ENCODE assay signal across 9 cellular contexts in the genomic region with DNA sequence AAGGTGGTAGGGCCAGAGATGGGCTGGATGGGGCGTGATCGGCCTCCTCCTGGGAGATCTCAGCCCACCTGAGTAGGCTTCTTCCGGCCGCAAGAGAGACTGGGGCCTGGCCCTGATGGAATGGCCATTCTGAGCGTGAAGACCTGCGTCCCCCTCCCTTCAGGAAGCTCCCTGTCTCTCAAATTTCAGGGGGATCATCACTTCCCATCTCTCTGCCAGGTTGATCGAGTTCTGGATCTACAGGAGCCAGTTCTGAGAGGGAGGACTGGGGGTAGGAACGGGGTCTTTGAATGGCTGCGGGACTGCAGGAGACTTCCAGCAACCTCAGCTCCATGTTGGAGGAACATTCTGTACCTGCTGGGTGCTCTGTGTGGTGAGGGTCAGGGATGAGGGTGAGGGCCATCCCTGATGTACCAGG. TPM values are rescaled to one million over a fixed set of nuclear protein-coding genes. Genes with fewer than 3 reads are reported as not detected.
DNase-seq lines count a peak whose midpoint lies in the region; ATAC-seq, FAIRE-seq and TF ChIP-seq lines count a peak whose summit lies in the region.
"Had no signal": no experiment of that assay in that cellular context is flagged by ENCODE, and none has a peak within 500 bp of the region (broad histone marks: within the 10 kb centered on the region; RNA-seq: fewer than 3 reads in every experiment).

No MANE protein-coding gene starts in this region.

- H2AFZ ChIP-seq in GM12878 (ENCODE audit: control insufficient read depth, low read depth, low read length), result peak overlapping the region; percentile 85

- DNase-seq in heart right ventricle (no peak), Right ventricle myocardium inferior (ENCODE audit: missing footprints) (no peak), GM12878 (ENCODE audit: low read depth, low spot score) (peak; percentile 41), vagina (ENCODE audit: extremely low spot score in 2 of 2) (no peak), ureter (ENCODE audit: low spot score) (no peak), H54 (ENCODE audit: insufficient read length, low spot score) (no peak)
- DNase-seq: KG1 had no signal

- no peak for ATAC-seq in heart right ventricle
- no peak for ATAC-seq in Right ventricle myocardium inferior
- no peak for ATAC-seq in GM12878
- ATAC-seq in HG02588 (IDR thresholded peaks at IDR 0.05; ENCODE audit: unreplicated experiment), result no peak

- POLR2A ChIA-PET in GM12878 (lab: Charles Lee), result interaction anchor here (0.7 to 1.0 kb wide), 2 partner anchors 15 to 173 kb away, joined by 3 to 5 read pairs; no protein-coding TSS in a partner anchor

- TF ChIP-seq CTCF in heart right ventricle (IDR thresholded peaks at IDR 0.05) (no peak), GM12878 (IDR thresholded peaks at IDR 0.05 in 2 of 3, conservative IDR thresholded peaks at IDR 0.05 in 1 of 3; ENCODE audit: control insufficient read depth in 2 of 3, extremely low read depth in 1 of 3, insufficient read depth in 1 of 3, low read depth in 3 of 3, low read length in 3 of 3) (no peak), vagina (IDR thresholded peaks at IDR 0.05) (no peak)

- H3K27ac ChIP-seq in heart right ventricle (peak overlapping the region in 9 of 10 donors; percentile 38 to 76 (median 55)), GM12878 (ENCODE audit: control insufficient read depth, insufficient read depth) (peak overlapping the region; percentile 40; the same call in 1 of the 2 replicates), mesodermal cell (ENCODE audit: low read depth, low read length, severe bottlenecking) (no peak overlapping the region), vagina (peak overlapping the region; percentile 81)

- TF ChIP-seq EP300 in GM12878 (IDR thresholded peaks at IDR 0.05; ENCODE audit: borderline replicate concordance in 1 of 2, control insufficient read depth in 1 of 2, low read depth in 2 of 2, low read length in 2 of 2), result no peak

- H3K36me3 ChIP-seq in heart right ventricle, result no peaks in the 10 kb centered on the region
- H3K36me3 ChIP-seq in GM12878 (ENCODE audit: control insufficient read depth in 2 of 2, insufficient read depth in 2 of 2, low read length in 1 of 2), result no peaks in the 10 kb centered on the region
- H3K36me3 ChIP-seq in mesodermal cell (ENCODE audit: control insufficient read depth, insufficient read depth, low read length), result no peaks in the 10 kb centered on the region
- no peaks in the 10 kb centered on the region for H3K36me3 ChIP-seq in vagina

- 0 out of 2 replicates have a peak overlapping the region, but pooled peaks have one; percentile 32 for H3K9ac ChIP-seq in GM12878 (ENCODE audit: control insufficient read depth, insufficient read depth, low read length)

- no peaks in the 10 kb centered on the region for H3K79me2 ChIP-seq in GM12878 (ENCODE audit: control insufficient read depth, insufficient read depth, low read length)

- no peaks in the 10 kb centered on the region for H3K9me3 ChIP-seq in heart right ventricle
- no peaks in the 10 kb centered on the region for H3K9me3 ChIP-seq in GM12878 (replicated peaks; ENCODE audit: control insufficient read depth, insufficient read depth, low read length)
- no peaks in the 10 kb centered on the region for H3K9me3 ChIP-seq in mesodermal cell (ENCODE audit: control insufficient read depth, low read length)
- no peaks in the 10 kb centered on the region for H3K9me3 ChIP-seq in vagina

- H3K4me3 ChIP-seq in heart right ventricle, result peak overlapping the region in 9 of 10 donors; percentile 35 to 53 (median 50)
- H3K4me3 ChIP-seq in GM12878, result peak overlapping the region; percentile 76
- peak overlapping the region; percentile 33 for H3K4me3 ChIP-seq in mesodermal cell (ENCODE audit: extremely low read depth, insufficient read depth, low read length, poor library complexity, severe bottlenecking)
- H3K4me3 ChIP-seq in vagina, result peak overlapping the region; percentile 35 to 40

- no TSS peak for BruUV-seq in GM12878 (replicated peaks; lab: Mats Ljungman, UMichigan)

- TF ChIP-seq RAD21 in GM12878 (IDR thresholded peaks at IDR 0.05; ENCODE audit: insufficient read depth, low read depth, low read length), result no peak

- no peak; the same call in 1 of the 2 replicates for TF ChIP-seq POLR2A in GM12878 (IDR thresholded peaks at IDR 0.05; ENCODE audit: low read depth, low read length)
- no peak for TF ChIP-seq POLR2A in vagina (IDR thresholded peaks at IDR 0.05)
- no peak for TF ChIP-seq POLR2A in H54 (IDR thresholded peaks at IDR 0.05; ENCODE audit: low read depth, low read length)

- peaks cover 0 to 31% (median 11%) of the 10 kb centered on the region in 9 donors for H3K4me1 ChIP-seq in heart right ventricle
- H3K4me1 ChIP-seq in GM12878 (ENCODE audit: control insufficient read depth, insufficient read depth, low read length), result peaks cover 3% of the 10 kb centered on the region; the same call in 1 of the 2 replicates
- H3K4me1 ChIP-seq in mesodermal cell (ENCODE audit: control insufficient read depth, insufficient read depth, low read length, poor library complexity, severe bottlenecking), result peaks cover 11% of the 10 kb centered on the region
- H3K4me1 ChIP-seq in vagina, result peaks cover 8% of the 10 kb centered on the region

- H3K27me3 ChIP-seq in heart right ventricle, result no peaks in the 10 kb centered on the region
- H3K27me3 ChIP-seq in GM12878 (replicated peaks in 1 of 2; ENCODE audit: control insufficient read depth in 2 of 2, insufficient read depth in 2 of 2, low read length in 1 of 2), result no peaks in the 10 kb centered on the region
- H3K27me3 ChIP-seq in vagina, result no peaks in the 10 kb centered on the region

- SMC1A ChIA-PET in GM12878 (lab: Charles Lee; ENCODE audit: uncharacterized antibody, unreplicated experiment), result no interaction called here

- CTCF ChIA-PET in GM12878 (lab: Yijun Ruan, JAX), result interaction anchor here (1.0 to 8.3 kb wide), 4 partner anchors 14 to 81 kb away, joined by 3 to 120 read pairs (median 51); a partner anchor contains a TSS

- RAD21 ChIA-PET in GM12878 (lab: Charles Lee; ENCODE audit: unreplicated experiment), result interaction anchor here (0.9 to 2.4 kb wide), 5 partner anchors 16 to 58 kb away, joined by 3 to 7 read pairs (median 4); a partner anchor contains a TSS

- in situ Hi-C loops in GM12878 (cut with MboI), result no loop called here

- WGBS in heart right ventricle, 2 donors, result 29 to 33% methylated on average over 9 of the region's 9 CpGs
- WGBS in GM12878 (ENCODE audit: insufficient coverage, insufficient replicate concordance, low lambda C conversion rate, missing lambda C conversion rate), result 29% methylated on average over 9 of the region's 9 CpGs
- 29 to 43% methylated on average over 6 to 8 of the region's 9 CpGs for WGBS in mesodermal cell (ENCODE audit: insufficient coverage in 2 of 2), 2 experiments

- no peaks in the 10 kb centered on the region for H4K20me1 ChIP-seq in GM12878 (ENCODE audit: control insufficient read depth, insufficient read depth)

- intact Hi-C loops in heart right ventricle (cut with DNase I), result loop anchor here in 4 of 10 donors (1.0 to 10.0 kb wide), 5 partner anchors 19 to 199 kb away; a partner anchor contains a TSS
- intact Hi-C loops in Right ventricle myocardium inferior (cut with DNase I), result loop anchor here (10.0 kb wide), 1 partner anchor 199 kb away; no protein-coding TSS in a partner anchor
- intact Hi-C loops in GM12878 (cut with micrococcal nuclease; ENCODE audit: unreplicated experiment), result no loop called here
- intact Hi-C loops in vagina (cut with DNase I), result no loop called here

- FAIRE-seq in GM12878 (lab: Jason Lieb, UNC), result no peak
- FAIRE-seq in H54 (lab: Jason Lieb, UNC), result no peak

- H3K4me2 ChIP-seq in GM12878 (ENCODE audit: control insufficient read depth, insufficient read depth), result peak overlapping the region; percentile 99

RNA-seq across cellular contexts. Expression of a gene that starts 9.3 kb away (rescaled TPM):
- 1 to 10 TPM in 1 of 10 donors, under 1 TPM in 4, not detected in 5; 0.15 to 1.3 (median 0.57) TPM for total RNA-seq in heart right ventricle
- under 1 TPM in 1 of 2 donors, not detected in 1; 0.06 TPM for polyA plus RNA-seq in heart right ventricle
- 1.4 TPM for total RNA-seq in Right ventricle myocardium inferior
- not detected in 2 replicates for total RNA-seq in GM12878 (2013; cell fraction: nucleolus; rRNA removed)
- not detected in 2 replicates for total RNA-seq in GM12878 (2014; rRNA removed)
- total RNA-seq in GM12878 (2014; rRNA removed; fragmentation: Illumina TruSeq; extraction: Trizol), result not detected in 2 replicates
- not detected in 2 replicates for total RNA-seq in GM12878 (2021)
- not detected for polyA plus RNA-seq in GM12878 (2011; ENCODE audit: low read depth)
- polyA plus RNA-seq in GM12878 (2011; rRNA removed), result 0.11 and 0.33 TPM in 2 replicates
- polyA plus RNA-seq in GM12878 (2011; cell fraction: cytosol; rRNA removed), result 0.16 and 0.22 TPM in 2 replicates
- 0.09 and 0.13 TPM in 2 replicates for polyA plus RNA-seq in GM12878 (2011; cell fraction: nucleus; rRNA removed)
- 0.07 TPM in 1 of 2 replicates, not detected in the other for polyA plus RNA-seq in GM12878 (2012)
- not detected in 2 replicates for polyA plus RNA-seq in GM12878 (2014; fragmentation: Illumina TruSeq; extraction: Trizol)
- polyA plus RNA-seq in GM12878 (2014; fragmentation: Nextera tagmentation; extraction: Ambion mirVana), result under 1 TPM in 1 of 2 experiments, not detected in 1; 0.04 TPM
- polyA plus RNA-seq in GM12878 (2014; rRNA removed), result not detected in 2 replicates
- polyA plus RNA-seq in GM12878 (2016; fragmentation: Nextera tagmentation; extraction: Ambion mirVana), result not detected
- polyA minus RNA-seq in GM12878 (2011; rRNA and poly(A)+ RNA removed), result 0.46 TPM in 1 of 2 replicates, not detected in the other
- polyA minus RNA-seq in GM12878 (2011; cell fraction: cytosol; rRNA and poly(A)+ RNA removed), result not detected in 2 replicates
- polyA minus RNA-seq in GM12878 (2011; cell fraction: nucleus; rRNA and poly(A)+ RNA removed), result not detected in 2 replicates
- not detected for polyA plus RNA-seq in mesodermal cell (2013, experiment 1 of 2)
- not detected for polyA plus RNA-seq in mesodermal cell (2013, experiment 2 of 2)
- total RNA-seq in vagina, result 0.74 TPM
- 2.4 TPM for total RNA-seq in ureter

RNA-seq across cellular contexts. Expression of a gene that starts 25.9 kb away (rescaled TPM):
- total RNA-seq in heart right ventricle (not detected), Right ventricle myocardium inferior (not detected), GM12878 (2014; rRNA removed) (not detected in 2 replicates), GM12878 (2014; rRNA removed; fragmentation: Illumina TruSeq; extraction: Trizol) (not detected in 2 replicates), GM12878 (2021) (not detected in 2 replicates), vagina (not detected), ureter (not detected)
- polyA plus RNA-seq in heart right ventricle (not detected), GM12878 (2011; rRNA removed) (not detected in 2 replicates), GM12878 (2014; fragmentation: Illumina TruSeq; extraction: Trizol) (not detected in 2 replicates), GM12878 (2014; fragmentation: Nextera tagmentation; extraction: Ambion mirVana) (not detected), GM12878 (2014; rRNA removed) (0.13 TPM in 1 of 2 replicates, not detected in the other), GM12878 (2016; fragmentation: Nextera tagmentation; extraction: Ambion mirVana) (not detected)
- not detected in 2 replicates for total RNA-seq in GM12878 (2013; cell fraction: nucleolus; rRNA removed)
- polyA plus RNA-seq in GM12878 (2011; ENCODE audit: low read depth), result not detected
- polyA plus RNA-seq in GM12878 (2011; cell fraction: cytosol; rRNA removed), result 0.12 TPM in 1 of 2 replicates, not detected in the other
- polyA plus RNA-seq in GM12878 (2011; cell fraction: nucleus; rRNA removed), result not detected in 2 replicates
- polyA plus RNA-seq in GM12878 (2012), result not detected in 2 replicates
- polyA minus RNA-seq in GM12878 (2011; rRNA and poly(A)+ RNA removed), result not detected in 2 replicates
- not detected in 2 replicates for polyA minus RNA-seq in GM12878 (2011; cell fraction: cytosol; rRNA and poly(A)+ RNA removed)
- polyA minus RNA-seq in GM12878 (2011; cell fraction: nucleus; rRNA and poly(A)+ RNA removed), result not detected in 2 replicates
- not detected for polyA plus RNA-seq in mesodermal cell (2013, experiment 1 of 2)
- not detected for polyA plus RNA-seq in mesodermal cell (2013, experiment 2 of 2)

RNA-seq across cellular contexts. Expression of a gene that starts 26.1 kb away (rescaled TPM):
- total RNA-seq in heart right ventricle (10 to 100 TPM; 33.5 to 94.3 (median 66.8) TPM), Right ventricle myocardium inferior (34.7 TPM), GM12878 (2014; rRNA removed) (51.5 and 53.3 TPM in 2 replicates), GM12878 (2014; rRNA removed; fragmentation: Illumina TruSeq; extraction: Trizol) (48.5 and 58.0 TPM in 2 replicates), GM12878 (2021) (49.4 and 56.0 TPM in 2 replicates), vagina (42.7 TPM), ureter (147 TPM)
- polyA plus RNA-seq in heart right ventricle (10 to 100 TPM; 51.4 to 56.3 TPM), GM12878 (2011; rRNA removed) (62.0 and 98.1 TPM in 2 replicates), GM12878 (2014; fragmentation: Illumina TruSeq; extraction: Trizol) (45.5 and 51.3 TPM in 2 replicates), GM12878 (2014; fragmentation: Nextera tagmentation; extraction: Ambion mirVana) (10 to 100 TPM in 1 of 2 experiments, 1 to 10 TPM in 1; 8.8 to 21.1 TPM), GM12878 (2014; rRNA removed) (50.3 and 53.0 TPM in 2 replicates), GM12878 (2016; fragmentation: Nextera tagmentation; extraction: Ambion mirVana) (10 to 100 TPM in 1 of 2 experiments, 1 to 10 TPM in 1; 9.6 to 12.5 TPM)
- 129 and 143 TPM in 2 replicates for total RNA-seq in GM12878 (2013; cell fraction: nucleolus; rRNA removed)
- 59.3 TPM for polyA plus RNA-seq in GM12878 (2011; ENCODE audit: low read depth)
- polyA plus RNA-seq in GM12878 (2011; cell fraction: cytosol; rRNA removed), result 109 and 152 TPM in 2 replicates
- polyA plus RNA-seq in GM12878 (2011; cell fraction: nucleus; rRNA removed), result 86.2 and 97.3 TPM in 2 replicates
- polyA plus RNA-seq in GM12878 (2012), result 75.2 and 80.5 TPM in 2 replicates
- 87.0 and 104 TPM in 2 replicates for polyA minus RNA-seq in GM12878 (2011; rRNA and poly(A)+ RNA removed)
- polyA minus RNA-seq in GM12878 (2011; cell fraction: cytosol; rRNA and poly(A)+ RNA removed), result 19.1 and 31.7 TPM in 2 replicates
- polyA minus RNA-seq in GM12878 (2011; cell fraction: nucleus; rRNA and poly(A)+ RNA removed), result 29.6 and 32.8 TPM in 2 replicates
- 42.4 TPM for polyA plus RNA-seq in mesodermal cell (2013, experiment 1 of 2)
- polyA plus RNA-seq in mesodermal cell (2013, experiment 2 of 2), result 34.9 TPM

RNA-seq across cellular contexts. Expression of a gene that starts 27.1 kb away (rescaled TPM):
- total RNA-seq in heart right ventricle (100 to 1,000 TPM in 1 of 10 donors, 10 to 100 TPM in 9; 76.5 to 113 (median 81.8) TPM), Right ventricle myocardium inferior (86.9 TPM), GM12878 (2014; rRNA removed) (132 and 150 TPM in 2 replicates), GM12878 (2014; rRNA removed; fragmentation: Illumina TruSeq; extraction: Trizol) (65.8 and 70.3 TPM in 2 replicates), GM12878 (2021) (150 and 151 TPM in 2 replicates), vagina (95.0 TPM), ureter (99.3 TPM)
- polyA plus RNA-seq in heart right ventricle (100 to 1,000 TPM in 1 of 2 donors, 10 to 100 TPM in 1; 46.7 to 109 TPM), GM12878 (2011; rRNA removed) (35.1 and 79.4 TPM in 2 replicates), GM12878 (2014; fragmentation: Illumina TruSeq; extraction: Trizol) (78.8 and 121 TPM in 2 replicates), GM12878 (2014; fragmentation: Nextera tagmentation; extraction: Ambion mirVana) (1 to 10 TPM; 2.2 to 2.6 TPM), GM12878 (2014; rRNA removed) (138 and 155 TPM in 2 replicates), GM12878 (2016; fragmentation: Nextera tagmentation; extraction: Ambion mirVana) (100 to 1,000 TPM; 182 to 192 TPM)
- total RNA-seq in GM12878 (2013; cell fraction: nucleolus; rRNA removed), result 59.9 and 66.8 TPM in 2 replicates
- 53.3 TPM for polyA plus RNA-seq in GM12878 (2011; ENCODE audit: low read depth)
- 104 and 113 TPM in 2 replicates for polyA plus RNA-seq in GM12878 (2011; cell fraction: cytosol; rRNA removed)
- 99.4 and 118 TPM in 2 replicates for polyA plus RNA-seq in GM12878 (2011; cell fraction: nucleus; rRNA removed)
- 81.3 and 91.1 TPM in 2 replicates for polyA plus RNA-seq in GM12878 (2012)
- polyA minus RNA-seq in GM12878 (2011; rRNA and poly(A)+ RNA removed), result 83.5 and 88.8 TPM in 2 replicates
- polyA minus RNA-seq in GM12878 (2011; cell fraction: cytosol; rRNA and poly(A)+ RNA removed), result 33.7 and 39.4 TPM in 2 replicates
- polyA minus RNA-seq in GM12878 (2011; cell fraction: nucleus; rRNA and poly(A)+ RNA removed), result 21.6 and 30.6 TPM in 2 replicates
- polyA plus RNA-seq in mesodermal cell (2013, experiment 1 of 2), result 161 TPM
- 136 TPM for polyA plus RNA-seq in mesodermal cell (2013, experiment 2 of 2)

RNA-seq across cellular contexts. Expression of a gene that starts 35.0 kb away (rescaled TPM):
- total RNA-seq in heart right ventricle (1 to 10 TPM in 9 of 10 donors, under 1 TPM in 1; 0.72 to 4.6 (median 2.5) TPM), Right ventricle myocardium inferior (2.1 TPM), GM12878 (2014; rRNA removed) (3.2 and 3.6 TPM in 2 replicates), GM12878 (2014; rRNA removed; fragmentation: Illumina TruSeq; extraction: Trizol) (6.0 and 6.7 TPM in 2 replicates), GM12878 (2021) (5.7 and 6.3 TPM in 2 replicates), vagina (10.8 TPM), ureter (57.7 TPM)
- polyA plus RNA-seq in heart right ventricle (10 to 100 TPM in 1 of 2 donors, 1 to 10 TPM in 1; 2.1 to 11.9 TPM), GM12878 (2011; rRNA removed) (13.0 and 13.1 TPM in 2 replicates), GM12878 (2014; fragmentation: Illumina TruSeq; extraction: Trizol) (7.2 and 11.7 TPM in 2 replicates), GM12878 (2014; fragmentation: Nextera tagmentation; extraction: Ambion mirVana) (1 to 10 TPM in 1 of 2 experiments, under 1 TPM in 1; 0.84 to 2.2 TPM), GM12878 (2014; rRNA removed) (7.3 and 7.4 TPM in 2 replicates), GM12878 (2016; fragmentation: Nextera tagmentation; extraction: Ambion mirVana) (1 to 10 TPM; 1.9 to 2.3 TPM)
- 87.9 and 98.3 TPM in 2 replicates for total RNA-seq in GM12878 (2013; cell fraction: nucleolus; rRNA removed)
- polyA plus RNA-seq in GM12878 (2011; ENCODE audit: low read depth), result 10.7 TPM
- polyA plus RNA-seq in GM12878 (2011; cell fraction: cytosol; rRNA removed), result 4.3 and 4.9 TPM in 2 replicates
- polyA plus RNA-seq in GM12878 (2011; cell fraction: nucleus; rRNA removed), result 53.1 and 61.3 TPM in 2 replicates
- 13.3 and 16.4 TPM in 2 replicates for polyA plus RNA-seq in GM12878 (2012)
- 9.1 and 9.3 TPM in 2 replicates for polyA minus RNA-seq in GM12878 (2011; rRNA and poly(A)+ RNA removed)
- polyA minus RNA-seq in GM12878 (2011; cell fraction: cytosol; rRNA and poly(A)+ RNA removed), result 1.5 and 1.6 TPM in 2 replicates
- polyA minus RNA-seq in GM12878 (2011; cell fraction: nucleus; rRNA and poly(A)+ RNA removed), result 9.9 and 12.6 TPM in 2 replicates
- 24.9 TPM for polyA plus RNA-seq in mesodermal cell (2013, experiment 1 of 2)
- polyA plus RNA-seq in mesodermal cell (2013, experiment 2 of 2), result 20.1 TPM
